In the genomic region with DNA sequence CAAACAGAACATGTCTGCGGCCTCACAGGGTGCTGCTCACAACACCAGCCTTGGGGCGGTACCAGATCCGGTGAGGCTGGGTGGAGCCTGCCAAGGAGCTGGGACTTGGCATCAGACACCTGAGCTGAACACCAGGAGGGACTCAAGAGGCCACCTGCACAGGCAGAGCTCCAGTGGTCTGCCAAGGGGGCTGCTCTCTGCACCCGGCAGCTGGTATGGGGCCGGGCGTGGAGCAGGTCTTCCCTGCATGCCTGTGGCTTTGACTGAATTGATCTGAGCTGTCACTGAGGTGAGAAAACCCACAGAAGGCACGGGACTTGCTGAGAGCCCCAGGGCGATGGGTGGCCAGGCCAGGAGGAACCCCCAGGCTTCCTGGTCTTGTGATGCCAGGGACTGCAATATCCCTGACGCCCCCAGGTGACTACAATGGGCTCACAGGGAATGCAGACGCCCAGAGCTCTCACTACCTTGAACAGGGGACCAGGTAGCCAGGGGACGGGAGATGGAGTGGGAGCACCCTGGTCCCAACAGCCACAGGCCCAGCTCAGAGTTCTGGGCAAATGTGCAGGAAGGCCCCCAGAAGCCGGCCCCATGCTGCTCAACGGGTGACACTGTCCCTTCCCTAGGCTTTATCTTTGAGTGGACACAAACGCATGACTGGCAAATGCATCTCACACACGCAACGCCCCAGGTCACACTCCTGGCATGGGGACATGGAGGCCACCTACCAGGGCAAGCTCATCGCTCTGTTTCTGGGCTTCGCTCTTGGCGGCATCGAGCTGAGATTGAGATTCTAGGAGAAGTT, we compare ENCODE assay signal across 11 cellular contexts. TPM values are rescaled to one million over a fixed set of nuclear protein-coding genes. Genes with fewer than 3 reads are reported as not detected.
DNase-seq lines count a peak whose midpoint lies in the region; ATAC-seq and TF ChIP-seq lines count a peak whose summit lies in the region.
"Had no signal": no experiment of that assay in that cellular context is flagged by ENCODE, and none has a peak within 500 bp of the region (broad histone marks: within the 10 kb centered on the region; RNA-seq: fewer than 3 reads in every experiment).

No MANE protein-coding gene starts in this region.

- H4K20me1 ChIP-seq in PC-3 (ENCODE audit: low read length), result no peaks in the 10 kb centered on the region

- no peaks in the 10 kb centered on the region for H3K79me2 ChIP-seq in PC-3 (ENCODE audit: low read length)

- ATAC-seq in PC-3 (peak; percentile 7), left cardiac atrium (no peak), GM21576 (IDR thresholded peaks at IDR 0.05; ENCODE audit: unreplicated experiment) (no peak), GM18517 (IDR thresholded peaks at IDR 0.05; ENCODE audit: unreplicated experiment) (no peak)

- no peaks in the 10 kb centered on the region for H3K9me2 ChIP-seq in PC-3 (replicated peaks; ENCODE audit: low read length)

- peaks cover 14% of the 10 kb centered on the region for H3K36me3 Mint-ChIP-seq in activated CD4-positive, alpha-beta T cell treated with anti-CD3 and anti-CD28 coated beads, Interleukin-2, amount 10 ng/mL, durations not matched to agents 24 days and 14 days (ENCODE audit: low read depth)

- H3K27ac ChIP-seq in PC-3 (ENCODE audit: low read length) (no peak overlapping the region), tibial artery (peak overlapping the region in 1 of 2 donors; percentile 95)
- H3K27ac ChIP-seq: SK-N-MC had no signal

- H3K27ac Mint-ChIP-seq in activated CD4-positive, alpha-beta T cell treated with anti-CD3 and anti-CD28 coated beads, Interleukin-2, amount 10 ng/mL, durations not matched to agents 24 days and 14 days, result no peak overlapping the region

- intact Hi-C loops in activated CD4-positive, alpha-beta T cell treated with anti-CD3 and anti-CD28 coated beads, Interleukin-2, amount 10 ng/mL, durations not matched to agents 24 days and 14 days (cut with micrococcal nuclease), result loop anchor here (1.0 kb wide), 2 partner anchors 81 to 113 kb away; no protein-coding TSS in a partner anchor
- intact Hi-C loops in PC-3 (cut with micrococcal nuclease) (loop anchor here (1.0 kb wide), 1 partner anchor 113 kb away; no protein-coding TSS in a partner anchor), left cardiac atrium (cut with DNase I) (loop anchor here in 1 of 2 donors (5.0 kb wide), 1 partner anchor 81 kb away; no protein-coding TSS in a partner anchor), tibial artery (cut with DNase I; ENCODE audit: low total_unique reads) (loop anchor here (2.0 kb wide), 1 partner anchor 113 kb away; no protein-coding TSS in a partner anchor)

- H3K4me1 ChIP-seq in PC-3 (ENCODE audit: insufficient read depth, low read length), result no peaks in the 10 kb centered on the region
- peaks cover 13 to 49% (median 39%) of the 10 kb centered on the region in 4 donors for H3K4me1 ChIP-seq in tibial artery

- H3K36me3 ChIP-seq in PC-3 (ENCODE audit: low read depth, low read length) (peaks cover 55% of the 10 kb centered on the region), tibial artery (peaks cover 22 to 74% (median 58%) of the 10 kb centered on the region in 3 donors)

- peak; percentile 7 for DNase-seq in activated CD4-positive, alpha-beta T cell treated with anti-CD3 and anti-CD28 coated beads for 1 hour
- DNase-seq in activated CD4-positive, alpha-beta T cell treated with anti-CD3 and anti-CD28 coated beads, Interleukin-2, amount 10 ng/mL, durations not matched to agents 24 days and 14 days, result no peak
- DNase-seq in PC-3, result no peak
- peak; percentile 21 for DNase-seq in left cardiac atrium
- peak; percentile 19 to 69 for DNase-seq in tibial artery
- no peak for DNase-seq in EL
- DNase-seq: GOT3, NCI-H524 treated with DMSO at 0.1 percent for 48 hours had no signal

- H3K4me1 Mint-ChIP-seq in activated CD4-positive, alpha-beta T cell treated with anti-CD3 and anti-CD28 coated beads, Interleukin-2, amount 10 ng/mL, durations not matched to agents 24 days and 14 days, result no peaks in the 10 kb centered on the region

- no peak overlapping the region for H2AFZ ChIP-seq in PC-3 (ENCODE audit: low read length)

- no peaks in the 10 kb centered on the region for H3K9me3 Mint-ChIP-seq in activated CD4-positive, alpha-beta T cell treated with anti-CD3 and anti-CD28 coated beads, Interleukin-2, amount 10 ng/mL, durations not matched to agents 24 days and 14 days

- H3K4me2 ChIP-seq in PC-3 (ENCODE audit: low read length), result no peak overlapping the region

- H3K4me3 ChIP-seq in PC-3 (ENCODE audit: low read length), result no peak overlapping the region
- no peak overlapping the region for H3K4me3 ChIP-seq in tibial artery
- H3K4me3 ChIP-seq: SK-N-MC had no signal

- no peak overlapping the region for H3K9ac ChIP-seq in PC-3 (ENCODE audit: low read length)

- H3K4me3 Mint-ChIP-seq in activated CD4-positive, alpha-beta T cell treated with anti-CD3 and anti-CD28 coated beads, Interleukin-2, amount 10 ng/mL, durations not matched to agents 24 days and 14 days, result no peak overlapping the region

- H3K27me3 Mint-ChIP-seq in activated CD4-positive, alpha-beta T cell treated with anti-CD3 and anti-CD28 coated beads, Interleukin-2, amount 10 ng/mL, durations not matched to agents 24 days and 14 days, result no peaks in the 10 kb centered on the region

- H3K27me3 ChIP-seq in PC-3 (ENCODE audit: low read length), result no peaks in the 10 kb centered on the region
- no peaks in the 10 kb centered on the region for H3K27me3 ChIP-seq in tibial artery

- CTCF ChIA-PET in PC-3 (lab: Charles Lee), result interaction anchor here (0.9 to 1.1 kb wide), 2 partner anchors 81 to 113 kb away, joined by 3 to 7 read pairs; no protein-coding TSS in a partner anchor

- POLR2A ChIA-PET in PC-3 (lab: Charles Lee; ENCODE audit: unreplicated experiment), result interaction anchor here (0.8 kb wide), 1 partner anchor 9 kb away, joined by 3 read pairs; no protein-coding TSS in a partner anchor

- H3K9me3 ChIP-seq in PC-3 (ENCODE audit: low read length) (no peaks in the 10 kb centered on the region), tibial artery (no peaks in the 10 kb centered on the region)

- no TSS peak for BruUV-seq in PC-3 (replicated peaks; lab: Mats Ljungman, UMichigan)

- H3F3A ChIP-seq in PC-3 (ENCODE audit: low read length, unreplicated experiment), result no peaks in the 10 kb centered on the region

- TF ChIP-seq CTCF in PC-3 (conservative IDR thresholded peaks at IDR 0.05; ENCODE audit: low read depth, low read length), result no peak
- TF ChIP-seq CTCF in tibial artery (IDR thresholded peaks at IDR 0.05), result no peak

RNA-seq across cellular contexts. Expression of a gene that starts 48.2 kb away (rescaled TPM):
- 58.6 and 65.6 TPM in 2 replicates for total RNA-seq in activated CD4-positive, alpha-beta T cell treated with anti-CD3 and anti-CD28 coated beads, Interleukin-2, amount 10 ng/mL, durations not matched to agents 24 days and 14 days
- total RNA-seq in PC-3 (2014; rRNA removed) (177 and 182 TPM in 2 replicates), left cardiac atrium (100 to 1,000 TPM; 547 to 572 TPM)

Comparison
In these comparisons a context has a peak if more than half of its experiments do, and no peak if none do; other contexts are left out.
1. DNase-seq: peak in activated CD4-positive, alpha-beta T cell treated with anti-CD3 and anti-CD28 coated beads for 1 hour (single experiment), left cardiac atrium (single experiment) and tibial artery (2 of 2); none in activated CD4-positive, alpha-beta T cell treated with anti-CD3 and anti-CD28 coated beads, Interleukin-2, amount 10 ng/mL, durations not matched to agents 24 days and 14 days (single experiment), PC-3 (single experiment) and EL (single experiment).